19 cellular contexts compared by ENCODE assay signal in genomic region chr1:190908691-190909090, GRCh38.
"Had no signal": no experiment of that assay in that cellular context is flagged by ENCODE, and none has a peak within 500 bp of the region (broad histone marks: within the 10 kb centered on the region; RNA-seq: fewer than 3 reads in every experiment).

No MANE protein-coding gene starts in this region.

- H3K4me3 Mint-ChIP-seq: activated naive CD8-positive, alpha-beta T cell treated with anti-CD3 and anti-CD28 coated beads, Interleukin-2, amount 10 ng/mL, durations not matched to agents 7 days and 5 days; central memory CD8-positive, alpha-beta T cell; endodermal cell; nephron; type B pancreatic cell had no signal

- H3K27ac ChIP-seq: ascending aorta, gastrocnemius medialis, heart right ventricle, left lung, psoas muscle, right lobe of liver, spleen had no signal

- H3K4me1 Mint-ChIP-seq: activated naive CD8-positive, alpha-beta T cell treated with anti-CD3 and anti-CD28 coated beads, Interleukin-2, amount 10 ng/mL, durations not matched to agents 7 days and 5 days; central memory CD8-positive, alpha-beta T cell; endodermal cell had no signal

- H3K4me1 ChIP-seq: ascending aorta, gastrocnemius medialis, heart right ventricle, left lung, psoas muscle, right lobe of liver, spleen had no signal

- H3K9me3 Mint-ChIP-seq: endodermal cell, nephron, type B pancreatic cell had no signal

- H3K27me3 Mint-ChIP-seq: activated naive CD8-positive, alpha-beta T cell treated with anti-CD3 and anti-CD28 coated beads, Interleukin-2, amount 10 ng/mL, durations not matched to agents 7 days and 5 days; central memory CD8-positive, alpha-beta T cell; type B pancreatic cell had no signal

- H3K36me3 ChIP-seq: ascending aorta, gastrocnemius medialis, heart right ventricle, left lung, right lobe of liver, spleen had no signal

- H3K4me3 ChIP-seq: ascending aorta, gastrocnemius medialis, heart right ventricle, left lung, psoas muscle, right lobe of liver, spleen had no signal

- H3K36me3 Mint-ChIP-seq: activated naive CD8-positive, alpha-beta T cell treated with anti-CD3 and anti-CD28 coated beads, Interleukin-2, amount 10 ng/mL, durations not matched to agents 7 days and 5 days; type B pancreatic cell had no signal

- H3K27ac Mint-ChIP-seq: activated naive CD8-positive, alpha-beta T cell treated with anti-CD3 and anti-CD28 coated beads, Interleukin-2, amount 10 ng/mL, durations not matched to agents 7 days and 5 days; endodermal cell; nephron; type B pancreatic cell had no signal

- H3K27me3 ChIP-seq: ascending aorta, gastrocnemius medialis, heart right ventricle, left lung, right lobe of liver, spleen had no signal

- H3K9me3 ChIP-seq: ascending aorta, gastrocnemius medialis, psoas muscle, right lobe of liver had no signal

- DNase-seq: activated CD4-positive, alpha-beta T cell treated with anti-CD3 and anti-CD28 coated beads, Interleukin-2, amount 50 U/mL, for 48 hours; activated CD4-positive, CD25-positive, alpha-beta regulatory T cell treated with anti-CD3 and anti-CD28 coated beads, Interleukin-2, amount 50 U/mL, for 72 hours; activated naive CD8-positive, alpha-beta T cell treated with anti-CD3 and anti-CD28 coated beads, Interleukin-2, amount 10 ng/mL, durations not matched to agents 7 days and 5 days; dermis blood vessel endothelial cell; endodermal cell; gastrocnemius medialis; heart right ventricle; islet precursor cell; left lung; mesenchymal stem cell; occipital lobe; psoas muscle; right lobe of liver; spleen; stimulated activated naive CD4-positive, alpha-beta T cell had no signal
